In the genomic region with DNA sequence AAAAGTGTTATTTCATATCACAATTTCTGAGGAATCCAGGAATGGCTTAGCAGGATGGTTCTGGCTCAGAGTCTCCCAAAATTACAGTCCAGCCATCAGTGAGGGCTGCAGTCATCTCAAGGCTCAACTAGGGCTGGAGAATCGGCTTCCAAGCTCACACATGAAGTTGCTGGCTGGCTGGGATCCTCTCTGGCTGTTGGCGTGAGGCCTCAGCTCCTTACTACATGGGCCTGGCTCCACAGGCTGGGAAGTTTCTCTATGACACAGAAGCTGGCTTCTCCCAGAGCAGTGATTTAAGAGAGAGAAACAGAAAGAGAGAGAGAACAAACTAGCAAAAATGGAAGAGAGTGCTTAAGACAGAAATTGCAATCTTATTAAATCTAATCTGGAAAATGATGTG, we compare ENCODE assay signal across 23 cellular contexts. TPM values are rescaled to one million over a fixed set of nuclear protein-coding genes. Genes with fewer than 3 reads are reported as not detected.
"Had no signal": no experiment of that assay in that cellular context is flagged by ENCODE, and none has a peak within 500 bp of the region (broad histone marks: within the 10 kb centered on the region; RNA-seq: fewer than 3 reads in every experiment).

No MANE protein-coding gene starts in this region.

- H3K36me3 ChIP-seq: adrenal gland, ovary had no signal

- ATAC-seq: activated CD8-positive, alpha-beta memory T cell treated with anti-CD3 and anti-CD28 coated beads, Interleukin-2, amount 10 ng/mL, durations not matched to agents 7 days and 5 days had no signal

- H3K9me3 ChIP-seq: adrenal gland, ovary, SK-N-SH had no signal

- H3K27ac Mint-ChIP-seq: activated CD8-positive, alpha-beta memory T cell treated with anti-CD3 and anti-CD28 coated beads, Interleukin-2, amount 10 ng/mL, durations not matched to agents 7 days and 5 days; type B pancreatic cell had no signal

- H3K4me3 ChIP-seq: adrenal gland, ovary, skin epidermis had no signal

- FAIRE-seq: frontal cortex, islet of Langerhans had no signal

- DNase-seq: activated CD4-positive, alpha-beta T cell treated with anti-CD3 and anti-CD28 coated beads, Interleukin-2, amount 50 U/mL, for 48 hours; activated CD4-positive, CD25-positive, alpha-beta regulatory T cell treated with anti-CD3 and anti-CD28 coated beads, Interleukin-2, amount 50 U/mL, for 72 hours; activated CD8-positive, alpha-beta memory T cell treated with anti-CD3 and anti-CD28 coated beads, Interleukin-2, amount 10 ng/mL, durations not matched to agents 7 days and 5 days; activated naive CD4-positive, alpha-beta T cell treated with anti-CD3 and anti-CD28 coated beads, Interleukin-2, amount 50 U/mL, for 16 hours; activated T-cell treated with anti-CD3 and anti-CD28 coated beads, Interleukin-2, amount 50 U/mL, for 1 hour; central memory CD4-positive, alpha-beta T cell; cortex of kidney; effector CD8-positive, alpha-beta T cell; SK-N-SH; stimulated activated CD4-positive, alpha-beta T cell treated with anti-CD3 and anti-CD28 coated beads, Interleukin-4, amount 100 ng/mL, for 24 hours; stimulated activated naive CD4-positive, alpha-beta T cell; T-helper 1 cell had no signal

- H3K36me3 Mint-ChIP-seq: activated CD8-positive, alpha-beta memory T cell treated with anti-CD3 and anti-CD28 coated beads, Interleukin-2, amount 10 ng/mL, durations not matched to agents 7 days and 5 days; type B pancreatic cell had no signal

- H3K27me3 ChIP-seq: adrenal gland, ovary had no signal

- H3K4me1 ChIP-seq: adrenal gland had no signal

- H3K9me3 Mint-ChIP-seq: neural crest cell, type B pancreatic cell had no signal

- H3K27ac ChIP-seq: adrenal gland, ovary, skin epidermis had no signal

- H3K27me3 Mint-ChIP-seq: type B pancreatic cell had no signal

- H3K4me1 Mint-ChIP-seq: activated CD8-positive, alpha-beta memory T cell treated with anti-CD3 and anti-CD28 coated beads, Interleukin-2, amount 10 ng/mL, durations not matched to agents 7 days and 5 days; neural crest cell had no signal

- H3K4me3 Mint-ChIP-seq: activated CD8-positive, alpha-beta memory T cell treated with anti-CD3 and anti-CD28 coated beads, Interleukin-2, amount 10 ng/mL, durations not matched to agents 7 days and 5 days; neural crest cell; type B pancreatic cell had no signal

RNA-seq across cellular contexts. Expression of a gene that starts 38.8 kb away (rescaled TPM):
- total RNA-seq: activated CD8-positive, alpha-beta memory T cell treated with anti-CD3 and anti-CD28 coated beads, Interleukin-2, amount 10 ng/mL, durations not matched to agents 7 days and 5 days; myocyte; renal cortical epithelial cell; subcutaneous adipose tissue had no signal
- polyA plus RNA-seq: liver, SK-N-SH had no signal
